In genomic region chr7:137985253-137985896, GRCh38 we compare ENCODE assay signal across 1 cellular context.
TF ChIP-seq lines count a peak whose summit lies in the region.

No MANE protein-coding gene starts in this region.

TF ChIP-seq in GM12878, 131 proteins besides CTCF, POLR2A, EP300 and RAD21 (continued from another document and continues in another):
- TF ChIP-seq ZBTB11 (CRISPR knock-in tag; IDR thresholded peaks at IDR 0.05) (no peak), MEF2A (IDR thresholded peaks at IDR 0.05; ENCODE audit: insufficient read depth, low read depth, low read length) (peak; percentile 73), IRF5 (IDR thresholded peaks at IDR 0.05; ENCODE audit: borderline replicate concordance) (no peak), SMAD5 (IDR thresholded peaks at IDR 0.05; ENCODE audit: low read depth) (no peak), ATF3 (IDR thresholded peaks at IDR 0.05; ENCODE audit: borderline replicate concordance, extremely low read depth, low read depth, low read length) (no peak), RFX5 (IDR thresholded peaks at IDR 0.05; ENCODE audit: low read depth, low read length) (no peak), JUND (IDR thresholded peaks at IDR 0.05; ENCODE audit: low read depth, low read length) (no peak), ZNF622 (IDR thresholded peaks at IDR 0.05) (no peak), TCF12 (IDR thresholded peaks at IDR 0.05; ENCODE audit: low read depth, low read length) (peak; percentile 99), CHD2 (IDR thresholded peaks at IDR 0.05; ENCODE audit: borderline replicate concordance, low read depth, low read length) (peak; percentile 72; the same call in 1 of the 2 replicates), BHLHE40 (IDR thresholded peaks at IDR 0.05; ENCODE audit: borderline replicate concordance in 1 of 2, low read depth in 2 of 2, low read length in 1 of 2) (peak; percentile 63 to 65; a peak in 3 of 4 replicates), IKZF2 (IDR thresholded peaks at IDR 0.05) (peak; percentile 85 to 92), HDAC2 (IDR thresholded peaks at IDR 0.05) (no peak), E2F8 (IDR thresholded peaks at IDR 0.05; ENCODE audit: low read depth, partially characterized antibody) (no peak), ZNF24 (IDR thresholded peaks at IDR 0.05) (no peak), ELK1 (IDR thresholded peaks at IDR 0.05; ENCODE audit: low read depth, low read length) (no peak), SUPT20H (IDR thresholded peaks at IDR 0.05; ENCODE audit: borderline replicate concordance, control insufficient read depth, low read depth, low read length) (no peak), TCF7 (IDR thresholded peaks at IDR 0.05; ENCODE audit: borderline replicate concordance) (peak; percentile 17; the same call in 1 of the 2 replicates), MLLT1 (IDR thresholded peaks at IDR 0.05) (0 out of 2 replicates have a peak, but pooled peaks have one; percentile 7), NFIC (IDR thresholded peaks at IDR 0.05; ENCODE audit: low read depth, low read length) (no peak), NFYA (IDR thresholded peaks at IDR 0.05; ENCODE audit: borderline replicate concordance, low read depth, low read length) (no peak), CREB1 (IDR thresholded peaks at IDR 0.05; ENCODE audit: low read depth) (no peak), TAF1 (IDR thresholded peaks at IDR 0.05; ENCODE audit: borderline replicate concordance, low read depth, low read length) (no peak; the same call in 1 of the 2 replicates), ESRRA (IDR thresholded peaks at IDR 0.05; ENCODE audit: low read length) (no peak), RBBP5 (conservative IDR thresholded peaks at IDR 0.05) (no peak), IRF3 (IDR thresholded peaks at IDR 0.05) (no peak), FOXM1 (IDR thresholded peaks at IDR 0.05; ENCODE audit: low read depth, low read length) (no peak), CBX3 (IDR thresholded peaks at IDR 0.05; ENCODE audit: borderline replicate concordance, low read depth) (no peak), ZBTB4 (CRISPR knock-in tag; IDR thresholded peaks at IDR 0.05) (no peak), TCF3 (IDR thresholded peaks at IDR 0.05; ENCODE audit: borderline replicate concordance, insufficient read depth, low read depth, low read length) (peak; percentile 95), E4F1 (IDR thresholded peaks at IDR 0.05; ENCODE audit: borderline replicate concordance, partially characterized antibody) (no peak), POU2F2 (IDR thresholded peaks at IDR 0.05; ENCODE audit: borderline replicate concordance, low read depth, low read length) (no peak; the same call in 2 of the 3 replicates), CBX5 (IDR thresholded peaks at IDR 0.05; ENCODE audit: low read depth) (no peak), NR2C1 (IDR thresholded peaks at IDR 0.05) (no peak), ZSCAN29 (IDR thresholded peaks at IDR 0.05) (no peak), SKIL (IDR thresholded peaks at IDR 0.05; ENCODE audit: low read depth, poor library complexity, severe bottlenecking) (no peak), ASH2L (IDR thresholded peaks at IDR 0.05; ENCODE audit: borderline replicate concordance, low read depth) (no peak), BCL3 (IDR thresholded peaks at IDR 0.05; ENCODE audit: borderline replicate concordance, insufficient read depth, low read depth, low read length, poor library complexity, severe bottlenecking) (no peak)
